In the genomic region with DNA sequence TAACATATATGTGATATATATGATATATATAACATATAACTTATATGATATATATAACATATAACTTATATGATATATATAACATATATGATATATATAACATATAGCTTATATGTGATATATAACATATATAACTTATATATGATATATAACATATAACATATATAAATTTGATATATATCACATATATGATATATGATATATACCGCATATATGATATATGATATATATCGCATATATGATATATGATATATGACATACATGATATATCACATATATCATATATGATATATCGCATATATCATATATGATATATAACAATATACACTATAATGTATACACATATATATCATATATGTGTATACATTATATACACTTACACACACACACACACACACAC, we compare ENCODE assay signal across 26 cellular contexts.
"Had no signal": no experiment of that assay in that cellular context is flagged by ENCODE, and none has a peak within 500 bp of the region (broad histone marks: within the 10 kb centered on the region; RNA-seq: fewer than 3 reads in every experiment).

No MANE protein-coding gene starts in this region.

- H3K27ac ChIP-seq: ascending aorta, SJSA1 had no signal

- H3K9me3 ChIP-seq: ascending aorta, SJSA1, SK-N-SH had no signal

- H3K36me3 ChIP-seq: ascending aorta, cardiac muscle cell, SJSA1 had no signal

- H3K4me3 ChIP-seq: ascending aorta, cardiac muscle cell, SJSA1 had no signal

- H3K4me1 ChIP-seq: SJSA1 had no signal

- DNase-seq: activated CD4-positive, alpha-beta T cell treated with anti-CD3 and anti-CD28 coated beads for 36 hours; activated CD4-positive, alpha-beta T cell treated with anti-CD3 and anti-CD28 coated beads, Interleukin-2, amount 10 ng/mL, durations not matched to agents 7 days and 5 days; activated CD4-positive, alpha-beta T cell treated with anti-CD3 and anti-CD28 coated beads, Interleukin-2, amount 50 U/mL, for 48 hours; activated CD8-positive, alpha-beta T cell treated with anti-CD3 and anti-CD28 coated beads, Interleukin-2, amount 10 ng/mL, durations not matched to agents 7 days and 5 days; activated gamma-delta T cell; activated naive CD4-positive, alpha-beta T cell treated with Interleukin-2 at 50 U/mL for 16 hours; activated naive CD8-positive, alpha-beta T cell treated with anti-CD3 and anti-CD28 coated beads, Interleukin-2, amount 10 ng/mL, durations not matched to agents 7 days and 5 days; activated T-cell treated with anti-CD3 and anti-CD28 coated beads, Interleukin-2, amount 50 U/mL, for 24 hours; amygdala; NCI-H1092 treated with DMSO at 0.1 percent for 48 hours; NCI-H1417; NCI-H146; NCI-H187; NCI-H2029 treated with DMSO at 0.1 percent for 48 hours; NCI-H2171 treated with DMSO at 0.1 percent for 48 hours; NCI-H2227 treated with DMSO at 0.1 percent for 48 hours; NCI-H446; NCI-H510A treated with DMSO at 0.1 percent for 48 hours; NCI-H526 treated with DMSO at 0.1 percent for 48 hours; NCI-H774; RPMI8226; SHP77 treated with DMSO at 0.1 percent for 48 hours; SK-N-SH had no signal

- H3K27me3 ChIP-seq: ascending aorta, cardiac muscle cell, SJSA1 had no signal
